ENCODE assay signal across 32 cellular contexts in genomic region chr3:187848396-187848795, GRCh38.
"Had no signal": no experiment of that assay in that cellular context is flagged by ENCODE, and none has a peak within 500 bp of the region (broad histone marks: within the 10 kb centered on the region; RNA-seq: fewer than 3 reads in every experiment).

No MANE protein-coding gene starts in this region.

- H3K9me3 Mint-ChIP-seq: effector memory CD8-positive, alpha-beta T cell had no signal

- H3K27me3 ChIP-seq: brain microvascular endothelial cell, gastroesophageal sphincter had no signal

- H3K4me1 Mint-ChIP-seq: activated B cell treated with CpG ODN at 0.5 μM for 24 hours; activated CD4-positive, alpha-beta T cell treated with anti-CD3 and anti-CD28 coated beads for 36 hours had no signal

- H3K36me3 Mint-ChIP-seq: activated CD4-positive, alpha-beta memory T cell treated with anti-CD3 and anti-CD28 coated beads for 36 hours had no signal

- H3K27ac Mint-ChIP-seq: activated B cell treated with CpG ODN at 0.5 μM for 24 hours; activated CD4-positive, alpha-beta memory T cell treated with anti-CD3 and anti-CD28 coated beads for 36 hours; activated CD4-positive, alpha-beta T cell treated with anti-CD3 and anti-CD28 coated beads for 36 hours; activated CD4-positive, alpha-beta T cell treated with anti-CD3 and anti-CD28 coated beads, Interleukin-2, amount 10 ng/mL, durations not matched to agents 24 days and 14 days; activated naive CD4-positive, alpha-beta T cell treated with anti-CD3 and anti-CD28 coated beads, Interleukin-2, amount 10 ng/mL, durations not matched to agents 7 days and 5 days; activated naive CD4-positive, alpha-beta T cell treated with anti-CD3 and anti-CD28 coated beads, Interleukin-2, amount 50 U/mL, for 72 hours; activated naive CD8-positive, alpha-beta T cell treated with anti-CD3 and anti-CD28 coated beads, Interleukin-2, amount 10 ng/mL, durations not matched to agents 7 days and 5 days; activated T-cell treated with anti-CD3 and anti-CD28 coated beads, Interleukin-2, amount 50 U/mL, for 24 hours; activated T-cell treated with anti-CD3 and anti-CD28 coated beads, Interleukin-2, amount 50 U/mL, for 72 hours; effector memory CD8-positive, alpha-beta T cell; T-helper 17 cell; T-helper 2 cell treated with Interferon-gamma antibody and Interleukin-4, amounts not matched to agents 5 μg/mL and 100 μg/mL, for 36 hours had no signal

- H3K4me3 ChIP-seq: esophagus squamous epithelium, gastroesophageal sphincter, heart right ventricle had no signal

- DNase-seq: activated B cell treated with CpG ODN at 0.5 μM for 24 hours; activated CD4-positive, alpha-beta memory T cell treated with anti-CD3 and anti-CD28 coated beads for 36 hours; activated CD4-positive, alpha-beta T cell treated with anti-CD3 and anti-CD28 coated beads for 36 hours; activated CD4-positive, CD25-positive, alpha-beta regulatory T cell treated with anti-CD3 and anti-CD28 coated beads, Interleukin-2, amount 50 U/mL, for 72 hours; activated CD8-positive, alpha-beta memory T cell treated with anti-CD3 and anti-CD28 coated beads, Interleukin-2, amount 50 U/mL, for 48 hours; activated gamma-delta T cell; activated naive CD4-positive, alpha-beta T cell; activated naive CD4-positive, alpha-beta T cell treated with anti-CD3 and anti-CD28 coated beads, Interleukin-2, amount 10 ng/mL, durations not matched to agents 7 days and 5 days; activated naive CD8-positive, alpha-beta T cell treated with anti-CD3 and anti-CD28 coated beads, Interleukin-2, amount 10 ng/mL, durations not matched to agents 7 days and 5 days; activated T-cell treated with anti-CD3 and anti-CD28 coated beads for 4 hours; activated T-cell treated with anti-CD3 and anti-CD28 coated beads, Interleukin-2, amount 50 U/mL, for 24 hours; activated T-cell treated with anti-CD3 and anti-CD28 coated beads, Interleukin-2, amount 50 U/mL, for 72 hours; amniotic stem cell; anterior cingulate cortex; brain microvascular endothelial cell; caudate nucleus; cortex of kidney; dermis blood vessel endothelial cell; effector CD4-positive, alpha-beta T cell; effector memory CD8-positive, alpha-beta T cell; esophagus squamous epithelium; foreskin melanocyte; heart right ventricle; T-helper 1 cell; T-helper 17 cell; T1000 had no signal

- ATAC-seq: activated CD4-positive, alpha-beta T cell treated with anti-CD3 and anti-CD28 coated beads for 36 hours; activated naive CD4-positive, alpha-beta T cell treated with anti-CD3 and anti-CD28 coated beads, Interleukin-2, amount 50 U/mL, for 72 hours; activated T-cell treated with anti-CD3 and anti-CD28 coated beads, Interleukin-2, amount 50 U/mL, for 72 hours; effector memory CD8-positive, alpha-beta T cell; gastroesophageal sphincter; heart right ventricle; T-helper 17 cell had no signal

- H3K27me3 Mint-ChIP-seq: activated CD4-positive, alpha-beta memory T cell treated with anti-CD3 and anti-CD28 coated beads for 36 hours; activated CD4-positive, alpha-beta T cell treated with anti-CD3 and anti-CD28 coated beads, Interleukin-2, amount 10 ng/mL, durations not matched to agents 24 days and 14 days; activated T-cell treated with anti-CD3 and anti-CD28 coated beads, Interleukin-2, amount 50 U/mL, for 24 hours; T-helper 17 cell had no signal

- H3K36me3 ChIP-seq: brain microvascular endothelial cell, esophagus squamous epithelium, gastroesophageal sphincter, heart right ventricle had no signal

- H3K4me3 Mint-ChIP-seq: activated B cell treated with CpG ODN at 0.5 μM for 24 hours; activated CD4-positive, alpha-beta memory T cell treated with anti-CD3 and anti-CD28 coated beads for 36 hours; activated CD4-positive, alpha-beta T cell treated with anti-CD3 and anti-CD28 coated beads for 36 hours; activated CD4-positive, alpha-beta T cell treated with anti-CD3 and anti-CD28 coated beads, Interleukin-2, amount 10 ng/mL, durations not matched to agents 24 days and 14 days; activated naive CD4-positive, alpha-beta T cell treated with anti-CD3 and anti-CD28 coated beads, Interleukin-2, amount 10 ng/mL, durations not matched to agents 7 days and 5 days; activated naive CD8-positive, alpha-beta T cell treated with anti-CD3 and anti-CD28 coated beads, Interleukin-2, amount 10 ng/mL, durations not matched to agents 7 days and 5 days; activated T-cell treated with anti-CD3 and anti-CD28 coated beads, Interleukin-2, amount 50 U/mL, for 24 hours; activated T-cell treated with anti-CD3 and anti-CD28 coated beads, Interleukin-2, amount 50 U/mL, for 72 hours; effector memory CD8-positive, alpha-beta T cell; T-helper 17 cell; T-helper 2 cell treated with Interferon-gamma antibody and Interleukin-4, amounts not matched to agents 5 μg/mL and 100 μg/mL, for 36 hours had no signal

- H3K4me1 ChIP-seq: gastroesophageal sphincter had no signal

- H3K27ac ChIP-seq: brain microvascular endothelial cell, epithelial cell of prostate, esophagus squamous epithelium, gastroesophageal sphincter, VCaP had no signal
